ENCODE assay signal across 11 cellular contexts in the genomic region with DNA sequence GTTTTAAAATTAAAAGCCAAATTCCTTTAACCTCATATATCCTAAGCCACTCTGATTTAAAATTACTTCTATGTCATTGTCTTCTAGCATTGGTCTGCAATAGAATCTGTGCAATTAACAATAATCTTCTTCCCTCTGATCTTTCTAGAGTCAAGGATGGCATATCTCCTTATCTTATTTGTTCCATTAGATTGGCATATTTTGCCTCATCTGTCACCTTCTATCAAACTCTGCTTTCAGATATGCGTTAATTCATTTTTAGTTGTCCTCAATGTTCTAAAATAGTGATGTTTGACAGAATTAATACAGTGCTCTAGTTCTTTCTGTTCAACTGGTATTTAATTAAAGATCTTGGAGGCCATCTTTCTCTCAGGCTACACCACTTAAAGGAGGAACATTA. TPM values are rescaled to one million over a fixed set of nuclear protein-coding genes. Genes with fewer than 3 reads are reported as not detected.
A peak's percentile ranks its signal among the peaks of the same experiment; 100 is the strongest.
DNase-seq lines count a peak whose midpoint lies in the region; ATAC-seq and TF ChIP-seq lines count a peak whose summit lies in the region.
"Had no signal": no experiment of that assay in that cellular context is flagged by ENCODE, and none has a peak within 500 bp of the region (broad histone marks: within the 10 kb centered on the region; RNA-seq: fewer than 3 reads in every experiment).

No MANE protein-coding gene starts in this region.

- H3K27me3 ChIP-seq in liver (ENCODE audit: control insufficient read depth in 4 of 4, insufficient read depth in 4 of 4, low read length in 3 of 4) (no peaks in the 10 kb centered on the region), spleen (replicated peaks in 1 of 7) (no peaks in the 10 kb centered on the region)
- H3K27me3 ChIP-seq: cardiac muscle cell, SJSA1 had no signal

- CTCF ChIA-PET in activated CD4-positive, alpha-beta T cell treated with anti-CD3 and anti-CD28 coated beads for 36 hours (lab: Charles Lee): interaction anchor here (1.5 kb wide), 1 partner anchor 9 kb away, joined by 4 read pairs; no protein-coding TSS in a partner anchor

- no peaks in the 10 kb centered on the region for H3K27me3 Mint-ChIP-seq in activated CD4-positive, alpha-beta T cell treated with anti-CD3 and anti-CD28 coated beads for 36 hours
- H3K27me3 Mint-ChIP-seq in activated naive CD8-positive, alpha-beta T cell treated with anti-CD3 and anti-CD28 coated beads for 36 hours: no peaks in the 10 kb centered on the region

- no peak for TF ChIP-seq CTCF in liver (IDR thresholded peaks at IDR 0.05; ENCODE audit: low read depth, low read length, missing input control)
- no peak for TF ChIP-seq CTCF in spleen (IDR thresholded peaks at IDR 0.05 in 8 of 11, conservative IDR thresholded peaks at IDR 0.05 in 3 of 11)

- TF ChIP-seq POLR2A in spleen (IDR thresholded peaks at IDR 0.05): no peak

- peaks cover 68% of the 10 kb centered on the region for H3K4me1 Mint-ChIP-seq in activated CD4-positive, alpha-beta T cell treated with anti-CD3 and anti-CD28 coated beads for 36 hours
- peaks cover 63% of the 10 kb centered on the region for H3K4me1 Mint-ChIP-seq in activated naive CD8-positive, alpha-beta T cell treated with anti-CD3 and anti-CD28 coated beads for 36 hours

- H3K4me3 Mint-ChIP-seq in activated CD4-positive, alpha-beta T cell treated with anti-CD3 and anti-CD28 coated beads for 36 hours: peak overlapping the region; percentile 72
- H3K4me3 Mint-ChIP-seq in activated naive CD8-positive, alpha-beta T cell treated with anti-CD3 and anti-CD28 coated beads for 36 hours: peak overlapping the region; percentile 91

- no peaks in the 10 kb centered on the region for H3K9me3 Mint-ChIP-seq in activated CD4-positive, alpha-beta T cell treated with anti-CD3 and anti-CD28 coated beads for 36 hours (ENCODE audit: low read depth)
- H3K9me3 Mint-ChIP-seq in activated naive CD8-positive, alpha-beta T cell treated with anti-CD3 and anti-CD28 coated beads for 36 hours: no peaks in the 10 kb centered on the region

- POLR2A ChIA-PET in activated CD4-positive, alpha-beta T cell treated with anti-CD3 and anti-CD28 coated beads for 36 hours (lab: Charles Lee): no interaction called here

- no peaks in the 10 kb centered on the region for H3K9me3 ChIP-seq in liver (ENCODE audit: control insufficient read depth in 4 of 4, low read length in 3 of 4)
- no peaks in the 10 kb centered on the region for H3K9me3 ChIP-seq in spleen
- H3K9me3 ChIP-seq: SJSA1 had no signal

- no peak for DNase-seq in activated CD4-positive, alpha-beta T cell treated with anti-CD3 and anti-CD28 coated beads for 36 hours
- no peak for DNase-seq in activated CD4-positive, alpha-beta T cell treated with anti-CD3 and anti-CD28 coated beads, Interleukin-2, amount 50 U/mL, for 4 hours
- DNase-seq in activated naive CD8-positive, alpha-beta T cell treated with anti-CD3 and anti-CD28 coated beads for 36 hours: no peak
- DNase-seq in spleen: no peak
- DNase-seq in hypothalamus (lab: John Stamatoyannopoulos, UW): no peak
- DNase-seq in SIG-M5 treated with dmso at 0.1 percent for 504 hours (lab: John Stamatoyannopoulos, UW; ENCODE audit: unreplicated experiment): no peak
- DNase-seq: ACHN had no signal

- intact Hi-C loops in activated CD4-positive, alpha-beta T cell treated with anti-CD3 and anti-CD28 coated beads for 36 hours (cut with DNase I, micrococcal nuclease): loop anchor here (2.0 to 5.0 kb wide), 5 partner anchors 161 to 766 kb away; no protein-coding TSS in a partner anchor
- intact Hi-C loops in spleen (cut with DNase I; ENCODE audit: low total_unique reads): loop anchor here (5.0 to 10.0 kb wide), 2 partner anchors 426 to 677 kb away; a partner anchor contains a TSS

- no peaks in the 10 kb centered on the region for H3K36me3 Mint-ChIP-seq in activated CD4-positive, alpha-beta T cell treated with anti-CD3 and anti-CD28 coated beads for 36 hours (ENCODE audit: low read depth)
- peaks cover 8% of the 10 kb centered on the region for H3K36me3 Mint-ChIP-seq in activated naive CD8-positive, alpha-beta T cell treated with anti-CD3 and anti-CD28 coated beads for 36 hours

- ATAC-seq in activated CD4-positive, alpha-beta T cell treated with anti-CD3 and anti-CD28 coated beads for 36 hours: no peak
- no peak for ATAC-seq in GM21619 (IDR thresholded peaks at IDR 0.05; ENCODE audit: unreplicated experiment)

- H3K4me1 ChIP-seq in liver (ENCODE audit: control insufficient read depth in 4 of 4, insufficient read depth in 4 of 4, low read length in 3 of 4) (peaks cover 6 to 55% (median 30%) of the 10 kb centered on the region in 4 donors), spleen (peaks cover 48 to 87% (median 76%) of the 10 kb centered on the region in 6 donors)

- peak overlapping the region; percentile 94 for H3K27ac Mint-ChIP-seq in activated CD4-positive, alpha-beta T cell treated with anti-CD3 and anti-CD28 coated beads for 36 hours
- H3K27ac Mint-ChIP-seq in activated naive CD8-positive, alpha-beta T cell treated with anti-CD3 and anti-CD28 coated beads for 36 hours: peak overlapping the region; percentile 95

- no peaks in the 10 kb centered on the region for H3K36me3 ChIP-seq in liver (ENCODE audit: control insufficient read depth in 4 of 4, insufficient read depth in 3 of 4, low read depth in 1 of 4, low read length in 3 of 4)
- no peaks in the 10 kb centered on the region for H3K36me3 ChIP-seq in spleen
- H3K36me3 ChIP-seq: cardiac muscle cell had no signal

- H3K9ac ChIP-seq in liver (ENCODE audit: low read depth in 1 of 2, low read length in 2 of 2): no peak overlapping the region

- no peak for TF ChIP-seq RAD21 in liver (IDR thresholded peaks at IDR 0.05)

- H3K4me3 ChIP-seq in liver (ENCODE audit: low read depth in 1 of 3, low read length in 3 of 3): peak overlapping the region in 1 of 3 donors; percentile 7
- H3K4me3 ChIP-seq in spleen: peak overlapping the region in 6 of 8 donors; percentile 5 to 87 (median 74)

- WGBS in liver: 68% methylated on average over 1 of the region's 1 CpG
- WGBS in spleen, 5 donors: 29 to 57% (median 46%) methylated on average over 1 of the region's 1 CpG

- H3K27ac ChIP-seq in liver (ENCODE audit: low read depth in 1 of 2, low read length in 2 of 2) (peak overlapping the region; percentile 5 to 26), spleen (peak overlapping the region in 7 of 8 donors; percentile 9 to 99 (median 92))

TF ChIP-seq in liver, 16 proteins besides CTCF, POLR2A, EP300 and RAD21 (continues in another document):
- no peak for TF ChIP-seq TAF1 (conservative IDR thresholded peaks at IDR 0.05)
- TF ChIP-seq, protein P1, sequence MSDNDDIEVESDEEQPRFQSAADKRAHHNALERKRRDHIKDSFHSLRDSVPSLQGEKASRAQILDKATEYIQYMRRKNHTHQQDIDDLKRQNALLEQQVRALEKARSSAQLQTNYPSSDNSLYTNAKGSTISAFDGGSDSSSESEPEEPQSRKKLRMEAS (IDR thresholded peaks at IDR 0.05): no peak
- no peak for TF ChIP-seq FOXA1 (IDR thresholded peaks at IDR 0.05)
- TF ChIP-seq EGR1 (IDR thresholded peaks at IDR 0.05; ENCODE audit: low read depth in 2 of 2): no peak
- TF ChIP-seq JUND (IDR thresholded peaks at IDR 0.05): no peak
- TF ChIP-seq SP1 (IDR thresholded peaks at IDR 0.05): no peak
- TF ChIP-seq, protein P2, sequence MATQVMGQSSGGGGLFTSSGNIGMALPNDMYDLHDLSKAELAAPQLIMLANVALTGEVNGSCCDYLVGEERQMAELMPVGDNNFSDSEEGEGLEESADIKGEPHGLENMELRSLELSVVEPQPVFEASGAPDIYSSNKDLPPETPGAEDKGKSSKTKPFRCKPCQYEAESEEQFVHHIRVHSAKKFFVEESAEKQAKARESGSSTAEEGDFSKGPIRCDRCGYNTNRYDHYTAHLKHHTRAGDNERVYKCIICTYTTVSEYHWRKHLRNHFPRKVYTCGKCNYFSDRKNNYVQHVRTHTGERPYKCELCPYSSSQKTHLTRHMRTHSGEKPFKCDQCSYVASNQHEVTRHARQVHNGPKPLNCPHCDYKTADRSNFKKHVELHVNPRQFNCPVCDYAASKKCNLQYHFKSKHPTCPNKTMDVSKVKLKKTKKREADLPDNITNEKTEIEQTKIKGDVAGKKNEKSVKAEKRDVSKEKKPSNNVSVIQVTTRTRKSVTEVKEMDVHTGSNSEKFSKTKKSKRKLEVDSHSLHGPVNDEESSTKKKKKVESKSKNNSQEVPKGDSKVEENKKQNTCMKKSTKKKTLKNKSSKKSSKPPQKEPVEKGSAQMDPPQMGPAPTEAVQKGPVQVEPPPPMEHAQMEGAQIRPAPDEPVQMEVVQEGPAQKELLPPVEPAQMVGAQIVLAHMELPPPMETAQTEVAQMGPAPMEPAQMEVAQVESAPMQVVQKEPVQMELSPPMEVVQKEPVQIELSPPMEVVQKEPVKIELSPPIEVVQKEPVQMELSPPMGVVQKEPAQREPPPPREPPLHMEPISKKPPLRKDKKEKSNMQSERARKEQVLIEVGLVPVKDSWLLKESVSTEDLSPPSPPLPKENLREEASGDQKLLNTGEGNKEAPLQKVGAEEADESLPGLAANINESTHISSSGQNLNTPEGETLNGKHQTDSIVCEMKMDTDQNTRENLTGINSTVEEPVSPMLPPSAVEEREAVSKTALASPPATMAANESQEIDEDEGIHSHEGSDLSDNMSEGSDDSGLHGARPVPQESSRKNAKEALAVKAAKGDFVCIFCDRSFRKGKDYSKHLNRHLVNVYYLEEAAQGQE (IDR thresholded peaks at IDR 0.05): no peak
- no peak for TF ChIP-seq FOXA2 (IDR thresholded peaks at IDR 0.05)
- no peak for TF ChIP-seq HNF4G (IDR thresholded peaks at IDR 0.05)
- TF ChIP-seq, protein P3, sequence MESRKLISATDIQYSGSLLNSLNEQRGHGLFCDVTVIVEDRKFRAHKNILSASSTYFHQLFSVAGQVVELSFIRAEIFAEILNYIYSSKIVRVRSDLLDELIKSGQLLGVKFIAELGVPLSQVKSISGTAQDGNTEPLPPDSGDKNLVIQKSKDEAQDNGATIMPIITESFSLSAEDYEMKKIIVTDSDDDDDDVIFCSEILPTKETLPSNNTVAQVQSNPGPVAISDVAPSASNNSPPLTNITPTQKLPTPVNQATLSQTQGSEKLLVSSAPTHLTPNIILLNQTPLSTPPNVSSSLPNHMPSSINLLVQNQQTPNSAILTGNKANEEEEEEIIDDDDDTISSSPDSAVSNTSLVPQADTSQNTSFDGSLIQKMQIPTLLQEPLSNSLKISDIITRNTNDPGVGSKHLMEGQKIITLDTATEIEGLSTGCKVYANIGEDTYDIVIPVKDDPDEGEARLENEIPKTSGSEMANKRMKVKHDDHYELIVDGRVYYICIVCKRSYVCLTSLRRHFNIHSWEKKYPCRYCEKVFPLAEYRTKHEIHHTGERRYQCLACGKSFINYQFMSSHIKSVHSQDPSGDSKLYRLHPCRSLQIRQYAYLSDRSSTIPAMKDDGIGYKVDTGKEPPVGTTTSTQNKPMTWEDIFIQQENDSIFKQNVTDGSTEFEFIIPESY (IDR thresholded peaks at IDR 0.05): no peak

RNA-seq across cellular contexts. Expression of a gene that starts 3.1 kb away (rescaled TPM):
- total RNA-seq in activated CD4-positive, alpha-beta T cell treated with anti-CD3 and anti-CD28 coated beads for 36 hours: 1 to 10 TPM; 7.3 to 7.7 TPM
- 10 to 100 TPM; 26.0 to 28.3 TPM for total RNA-seq in activated naive CD8-positive, alpha-beta T cell treated with anti-CD3 and anti-CD28 coated beads for 36 hours
- total RNA-seq in liver (10 to 100 TPM; 20.5 to 28.4 TPM), spleen (10 to 100 TPM; 49.4 to 67.8 (median 53.8) TPM)
- polyA plus RNA-seq in liver (1 to 10 TPM; 3.8 to 4.7 TPM), spleen (1 to 10 TPM; 5.2 to 7.4 (median 6.5) TPM)
